ENCODE assay signal across 1 cellular context in genomic region chr20:37201827-37202162, GRCh38.
TF ChIP-seq lines count a peak whose summit lies in the region.

No MANE protein-coding gene starts in this region.

TF ChIP-seq in SK-N-SH treated with all-trans-retinoic acid at 6 μM for 48 hours, 23 proteins besides CTCF, POLR2A, EP300 and RAD21 (continued from another document):
- TF ChIP-seq POU6F1 (CRISPR knock-in tag; IDR thresholded peaks at IDR 0.05; ENCODE audit: borderline replicate concordance, low read depth) = no peak
- no peak for TF ChIP-seq CSDC2 (CRISPR knock-in tag; IDR thresholded peaks at IDR 0.05)
- TF ChIP-seq PPARA (CRISPR knock-in tag; IDR thresholded peaks at IDR 0.05; ENCODE audit: borderline replicate concordance) = no peak
- TF ChIP-seq TCF4 (CRISPR knock-in tag; IDR thresholded peaks at IDR 0.05; ENCODE audit: borderline replicate concordance) = no peak
- TF ChIP-seq TOX (CRISPR knock-in tag; IDR thresholded peaks at IDR 0.05; ENCODE audit: borderline replicate concordance) = no peak
